In the genomic region with DNA sequence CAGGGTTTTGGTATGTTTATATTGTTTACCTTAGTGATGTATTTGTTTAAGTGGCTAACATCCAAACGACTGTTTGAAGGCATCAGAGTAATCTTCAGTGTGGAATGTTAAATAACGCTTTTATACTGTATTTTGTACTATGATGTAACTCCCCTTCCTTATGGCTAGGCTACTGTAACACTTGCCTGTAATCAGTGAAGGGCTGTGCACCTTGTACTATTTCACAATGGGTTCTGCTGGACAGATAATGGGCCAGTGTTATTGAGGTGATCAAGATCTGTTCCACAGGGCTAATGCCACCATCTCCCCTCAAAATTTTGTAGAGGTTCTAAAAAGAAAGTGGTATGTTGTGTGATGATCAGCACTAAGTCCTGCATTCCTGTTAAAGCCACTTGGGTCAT, we compare ENCODE assay signal across 1 cellular context.
TF ChIP-seq lines count a peak whose summit lies in the region.
"Not testable (repeated sequence)": the region's sequence is repeated elsewhere in the genome, so short reads cannot be mapped to it uniquely, and the experiment has no call there.

No MANE protein-coding gene starts in this region.

TF ChIP-seq in K562, 482 proteins besides CTCF, POLR2A, EP300 and RAD21:
- TF ChIP-seq CEBPB (tag; IDR thresholded peaks at IDR 0.05), result peak; percentile 63
- not testable (repeated sequence) for TF ChIP-seq CEBPG (CRISPR knock-in tag; IDR thresholded peaks at IDR 0.05)
- TF ChIP-seq CEBPG (tag; conservative IDR thresholded peaks at IDR 0.05 in 1 of 2, IDR thresholded peaks at IDR 0.05 in 1 of 2), result peak in 1 of 2 experiments; percentile 69; a peak in 2 of 4 replicates
TF ChIP-seq in K562: peak in this region for 2; not testable (repeated sequence) for 480.
